Comparison of ENCODE assay signal across 15 cellular contexts in genomic region chr15:99981223-99981647, GRCh38.
DNase-seq lines count a peak whose midpoint lies in the region; ATAC-seq and TF ChIP-seq lines count a peak whose summit lies in the region.
"Had no signal": no experiment of that assay in that cellular context is flagged by ENCODE, and none has a peak within 500 bp of the region (broad histone marks: within the 10 kb centered on the region; RNA-seq: fewer than 3 reads in every experiment).

No MANE protein-coding gene starts in this region.

- no peaks in the 10 kb centered on the region for H3K9me2 ChIP-seq in DOHH2 (replicated peaks; ENCODE audit: control insufficient read depth, low read length)

- no peaks in the 10 kb centered on the region for H4K20me1 ChIP-seq in DOHH2 (ENCODE audit: control insufficient read depth, insufficient read depth, low read depth, low read length)

- TF ChIP-seq CTCF in DOHH2 (IDR thresholded peaks at IDR 0.05; ENCODE audit: low read depth, low read length, poor library complexity, severe bottlenecking) (peak; percentile 46), left lung (IDR thresholded peaks at IDR 0.05) (no peak), mucosa of descending colon (IDR thresholded peaks at IDR 0.05) (no peak)

- H3K4me3 ChIP-seq in DOHH2 (ENCODE audit: low read length) (no peak overlapping the region), H7 (ENCODE audit: insufficient read depth, low read depth, low read length) (no peak overlapping the region), left lung (no peak overlapping the region), mucosa of descending colon (no peak overlapping the region)
- H3K4me3 ChIP-seq: lower lobe of right lung, vagina had no signal

- intact Hi-C loops in left lung (cut with DNase I), result no loop called here
- intact Hi-C loops in mucosa of descending colon (cut with DNase I, micrococcal nuclease), result no loop called here

- peaks cover 10% of the 10 kb centered on the region; the same call in 1 of the 2 replicates for H3K27me3 ChIP-seq in DOHH2 (ENCODE audit: control insufficient read depth, low read length)
- no peaks in the 10 kb centered on the region for H3K27me3 ChIP-seq in H7 (ENCODE audit: control insufficient read depth, insufficient read depth, low read length)
- peaks cover 0 to 18% of the 10 kb centered on the region in 2 donors for H3K27me3 ChIP-seq in left lung
- H3K27me3 ChIP-seq: vagina had no signal

- no peaks in the 10 kb centered on the region for H3K36me3 ChIP-seq in DOHH2 (ENCODE audit: control insufficient read depth, low read length)
- H3K36me3 ChIP-seq in H7 (replicated peaks; ENCODE audit: control insufficient read depth, insufficient read depth, low read length), result no peaks in the 10 kb centered on the region
- H3K36me3 ChIP-seq in left lung, result no peaks in the 10 kb centered on the region
- H3K36me3 ChIP-seq in mucosa of descending colon (ENCODE audit: low read depth), result no peaks in the 10 kb centered on the region
- H3K36me3 ChIP-seq: lower lobe of right lung, vagina had no signal

- no peaks in the 10 kb centered on the region for H3F3A ChIP-seq in DOHH2 (ENCODE audit: control insufficient read depth, insufficient read depth)

- no peak overlapping the region for H3K27ac ChIP-seq in DOHH2 (ENCODE audit: low read depth, low read length)
- H3K27ac ChIP-seq in left lung, result no peak overlapping the region
- H3K27ac ChIP-seq: lower lobe of right lung, vagina had no signal

- ATAC-seq in left lung (peak; percentile 24), mucosa of descending colon (no peak)
- ATAC-seq: lower lobe of right lung had no signal

- H3K4me2 ChIP-seq in DOHH2 (ENCODE audit: low read length), result no peak overlapping the region

- H3K79me2 ChIP-seq in DOHH2 (ENCODE audit: control insufficient read depth, low read length), result no peaks in the 10 kb centered on the region

- DNase-seq in H7 (peak; percentile 72), astrocyte of the hippocampus (ENCODE audit: low read depth, low spot score) (peak; percentile 20), left lung (no peak), mucosa of descending colon (no peak), NCI-H2196 (lab: John Stamatoyannopoulos, UW; ENCODE audit: unreplicated experiment) (no peak), D341Med (ENCODE audit: low spot score) (no peak)
- DNase-seq in activated naive CD4-positive, alpha-beta T cell treated with anti-CD3 and anti-CD28 coated beads, Interleukin-2, amount 50 U/mL, for 16 hours, result no peak
- DNase-seq: activated gamma-delta T cell; DMS79; lower lobe of right lung; NCI-H1417; NCI-H345; stimulated activated CD4-positive, alpha-beta T cell treated with anti-CD3 and anti-CD28 coated beads, Interleukin-12 subunit alpha, Interleukin-12 subunit beta, amount 100 ng/mL, for 4 hours had no signal

- H3K4me1 ChIP-seq in DOHH2 (ENCODE audit: control insufficient read depth, low read length), result no peaks in the 10 kb centered on the region
- H3K4me1 ChIP-seq in left lung, result peaks cover 0 to 6% of the 10 kb centered on the region in 2 donors
- H3K4me1 ChIP-seq in mucosa of descending colon (ENCODE audit: low read depth), result no peaks in the 10 kb centered on the region
- H3K4me1 ChIP-seq: vagina had no signal

- no peaks in the 10 kb centered on the region for H3K9me3 ChIP-seq in DOHH2 (ENCODE audit: control insufficient read depth, insufficient read depth, low read length)
- H3K9me3 ChIP-seq in left lung, result no peaks in the 10 kb centered on the region
- H3K9me3 ChIP-seq in mucosa of descending colon, result no peaks in the 10 kb centered on the region
- H3K9me3 ChIP-seq: lower lobe of right lung, vagina had no signal

Comparison
In these comparisons a context has a peak if more than half of its experiments do, and no peak if none do; other contexts are left out.
1. DNase-seq: peak in H7 (single experiment) and astrocyte of the hippocampus (single experiment); none in left lung (0 of 2), mucosa of descending colon (0 of 3), NCI-H2196 (single experiment), D341Med (single experiment) and activated naive CD4-positive, alpha-beta T cell treated with anti-CD3 and anti-CD28 coated beads, Interleukin-2, amount 50 U/mL, for 16 hours (single experiment).